In the genomic region with DNA sequence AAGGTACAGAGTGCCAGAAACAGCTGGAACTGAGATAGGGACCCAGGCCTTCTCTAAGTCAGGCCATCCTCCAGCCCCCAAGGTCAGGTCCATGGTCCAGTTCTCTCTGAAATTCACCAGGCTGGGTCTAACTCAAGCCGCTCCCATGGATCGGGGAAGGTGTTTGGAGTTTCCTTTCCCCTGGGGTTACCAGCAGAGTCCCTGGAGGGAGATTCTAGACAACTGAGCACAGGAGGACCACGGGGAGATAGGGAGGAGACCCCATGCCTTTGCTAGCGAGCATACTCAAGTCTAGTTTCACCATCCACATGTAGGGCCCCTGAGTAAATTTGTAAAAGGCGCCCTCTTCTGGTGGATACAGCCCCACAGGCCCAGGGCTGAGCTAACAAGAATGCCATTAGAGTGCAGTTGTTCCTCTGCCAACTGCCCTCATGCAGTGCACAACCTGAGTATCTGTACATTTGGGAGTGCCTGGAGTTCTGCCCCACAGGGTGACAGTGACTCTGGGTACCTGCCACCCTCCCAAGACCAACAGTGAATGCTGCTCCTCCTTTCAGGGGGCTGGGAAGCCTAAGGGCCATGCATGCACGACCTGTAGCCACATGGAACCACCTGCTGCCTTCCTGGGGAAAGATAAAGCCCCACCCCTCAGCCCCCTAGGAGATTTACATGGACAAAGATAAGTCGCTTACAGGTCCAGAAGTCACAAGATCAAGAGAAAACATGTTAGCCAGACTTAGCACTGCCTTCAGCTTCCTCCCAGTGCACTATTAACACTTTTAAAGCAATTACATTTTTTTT, we compare ENCODE assay signal across 1 cellular context.
TF ChIP-seq lines count a peak whose summit lies in the region.

No MANE protein-coding gene starts in this region.

TF ChIP-seq in K562, 482 proteins besides CTCF, POLR2A, EP300 and RAD21 (continued from another document and continues in another):
- TF ChIP-seq ZHX1 (conservative IDR thresholded peaks at IDR 0.05; ENCODE audit: low read length): no peak
- TF ChIP-seq TBP (optimal IDR thresholded peaks at IDR 0.05; ENCODE audit: low read depth, low read length): no peak
- no peak for TF ChIP-seq CHAMP1 (IDR thresholded peaks at IDR 0.05)
- TF ChIP-seq ESRRA (IDR thresholded peaks at IDR 0.05; ENCODE audit: borderline replicate concordance, low read depth): 0 out of 2 replicates have a peak, but pooled peaks have one; percentile 42
- no peak for TF ChIP-seq TAF7 (tag; IDR thresholded peaks at IDR 0.05)
- no peak for TF ChIP-seq ZNF311 (CRISPR knock-in tag; IDR thresholded peaks at IDR 0.05)
- TF ChIP-seq ZNF282 (CRISPR knock-in tag; IDR thresholded peaks at IDR 0.05): no peak
- no peak for TF ChIP-seq CREBBP (IDR thresholded peaks at IDR 0.05; ENCODE audit: low read depth, low read length)
- no peak for TF ChIP-seq PHF8 (IDR thresholded peaks at IDR 0.05; ENCODE audit: borderline replicate concordance, low read length)
- no peak for TF ChIP-seq BCLAF1 (IDR thresholded peaks at IDR 0.05; ENCODE audit: borderline replicate concordance in 1 of 2, control insufficient read depth in 1 of 2, low read depth in 2 of 2, low read length in 1 of 2)
- no peak for TF ChIP-seq MEIS2 (IDR thresholded peaks at IDR 0.05; ENCODE audit: partially characterized antibody)
- no peak for TF ChIP-seq RBM34 (IDR thresholded peaks at IDR 0.05; ENCODE audit: borderline replicate concordance, insufficient read depth, low read length)
- TF ChIP-seq ZNF655 (CRISPR knock-in tag; IDR thresholded peaks at IDR 0.05): no peak
- TF ChIP-seq NFIC (IDR thresholded peaks at IDR 0.05): peak; percentile 58; the same call in 1 of the 2 replicates
- no peak for TF ChIP-seq ZNF146 (CRISPR knock-in tag; IDR thresholded peaks at IDR 0.05; ENCODE audit: unreplicated experiment)
- no peak for TF ChIP-seq ZNF354B (CRISPR knock-in tag; IDR thresholded peaks at IDR 0.05)
- TF ChIP-seq FOXJ3 (CRISPR knock-in tag; IDR thresholded peaks at IDR 0.05): no peak
- TF ChIP-seq, protein P1, sequence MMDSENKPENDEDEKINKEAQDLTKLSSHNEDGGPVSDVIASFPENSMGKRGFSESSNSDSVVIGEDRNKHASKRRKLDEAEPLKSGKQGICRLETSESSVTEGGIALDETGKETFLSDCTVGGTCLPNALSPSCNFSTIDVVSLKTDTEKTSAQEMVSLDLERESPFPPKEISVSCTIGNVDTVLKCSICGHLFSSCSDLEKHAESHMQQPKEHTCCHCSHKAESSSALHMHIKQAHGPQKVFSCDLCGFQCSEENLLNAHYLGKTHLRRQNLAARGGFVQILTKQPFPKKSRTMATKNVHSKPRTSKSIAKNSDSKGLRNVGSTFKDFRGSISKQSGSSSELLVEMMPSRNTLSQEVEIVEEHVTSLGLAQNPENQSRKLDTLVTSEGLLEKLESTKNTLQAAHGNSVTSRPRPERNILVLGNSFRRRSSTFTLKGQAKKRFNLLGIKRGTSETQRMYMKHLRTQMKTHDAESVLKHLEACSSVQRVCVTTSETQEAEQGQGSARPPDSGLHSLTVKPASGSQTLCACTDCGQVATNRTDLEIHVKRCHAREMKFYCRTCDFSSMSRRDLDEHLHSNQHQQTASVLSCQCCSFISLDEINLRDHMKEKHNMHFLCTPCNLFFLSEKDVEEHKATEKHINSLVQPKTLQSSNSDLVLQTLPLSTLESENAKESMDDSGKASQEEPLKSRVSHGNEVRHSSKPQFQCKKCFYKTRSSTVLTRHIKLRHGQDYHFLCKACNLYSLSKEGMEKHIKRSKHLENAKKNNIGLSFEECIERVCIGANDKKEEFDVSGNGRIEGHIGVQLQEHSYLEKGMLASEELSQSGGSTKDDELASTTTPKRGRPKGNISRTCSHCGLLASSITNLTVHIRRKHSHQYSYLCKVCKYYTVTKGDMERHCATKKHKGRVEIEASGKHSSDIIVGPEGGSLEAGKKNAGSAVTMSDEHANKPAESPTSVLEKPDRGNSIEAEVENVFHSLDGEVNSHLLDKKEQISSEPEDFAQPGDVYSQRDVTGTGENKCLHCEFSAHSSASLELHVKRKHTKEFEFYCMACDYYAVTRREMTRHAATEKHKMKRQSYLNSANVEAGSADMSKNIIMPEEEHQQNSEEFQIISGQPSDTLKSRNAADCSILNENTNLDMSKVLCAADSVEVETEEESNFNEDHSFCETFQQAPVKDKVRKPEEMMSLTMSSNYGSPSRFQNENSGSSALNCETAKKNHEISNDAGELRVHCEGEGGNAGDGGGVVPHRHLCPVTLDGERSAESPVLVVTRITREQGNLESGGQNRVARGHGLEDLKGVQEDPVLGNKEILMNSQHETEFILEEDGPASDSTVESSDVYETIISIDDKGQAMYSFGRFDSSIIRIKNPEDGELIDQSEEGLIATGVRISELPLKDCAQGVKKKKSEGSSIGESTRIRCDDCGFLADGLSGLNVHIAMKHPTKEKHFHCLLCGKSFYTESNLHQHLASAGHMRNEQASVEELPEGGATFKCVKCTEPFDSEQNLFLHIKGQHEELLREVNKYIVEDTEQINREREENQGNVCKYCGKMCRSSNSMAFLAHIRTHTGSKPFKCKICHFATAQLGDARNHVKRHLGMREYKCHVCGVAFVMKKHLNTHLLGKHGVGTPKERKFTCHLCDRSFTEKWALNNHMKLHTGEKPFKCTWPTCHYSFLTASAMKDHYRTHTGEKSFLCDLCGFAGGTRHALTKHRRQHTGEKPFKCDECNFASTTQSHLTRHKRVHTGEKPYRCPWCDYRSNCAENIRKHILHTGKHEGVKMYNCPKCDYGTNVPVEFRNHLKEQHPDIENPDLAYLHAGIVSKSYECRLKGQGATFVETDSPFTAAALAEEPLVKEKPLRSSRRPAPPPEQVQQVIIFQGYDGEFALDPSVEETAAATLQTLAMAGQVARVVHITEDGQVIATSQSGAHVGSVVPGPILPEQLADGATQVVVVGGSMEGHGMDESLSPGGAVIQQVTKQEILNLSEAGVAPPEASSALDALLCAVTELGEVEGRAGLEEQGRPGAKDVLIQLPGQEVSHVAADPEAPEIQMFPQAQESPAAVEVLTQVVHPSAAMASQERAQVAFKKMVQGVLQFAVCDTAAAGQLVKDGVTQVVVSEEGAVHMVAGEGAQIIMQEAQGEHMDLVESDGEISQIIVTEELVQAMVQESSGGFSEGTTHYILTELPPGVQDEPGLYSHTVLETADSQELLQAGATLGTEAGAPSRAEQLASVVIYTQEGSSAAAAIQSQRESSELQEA (IDR thresholded peaks at IDR 0.05; ENCODE audit: low read depth): no peak
- TF ChIP-seq ZNF274 (IDR thresholded peaks at IDR 0.05; ENCODE audit: borderline replicate concordance, low read depth, low read length): no peak
- TF ChIP-seq ILF3 (IDR thresholded peaks at IDR 0.05; ENCODE audit: borderline replicate concordance): no peak
- TF ChIP-seq YY1 (IDR thresholded peaks at IDR 0.05; ENCODE audit: borderline replicate concordance in 1 of 3, control insufficient read depth in 1 of 3, extremely low read depth in 1 of 3, insufficient read depth in 3 of 3, insufficient read length in 1 of 3, insufficient replicate concordance in 2 of 3, low read depth in 1 of 3, low read length in 2 of 3): peak in 1 of 3 experiments; percentile 48
- TF ChIP-seq TBL1XR1 (IDR thresholded peaks at IDR 0.05; ENCODE audit: low read length in 2 of 2): peak in 1 of 2 experiments; percentile 67; a peak in 1 of 4 replicates
- TF ChIP-seq, protein P2, sequence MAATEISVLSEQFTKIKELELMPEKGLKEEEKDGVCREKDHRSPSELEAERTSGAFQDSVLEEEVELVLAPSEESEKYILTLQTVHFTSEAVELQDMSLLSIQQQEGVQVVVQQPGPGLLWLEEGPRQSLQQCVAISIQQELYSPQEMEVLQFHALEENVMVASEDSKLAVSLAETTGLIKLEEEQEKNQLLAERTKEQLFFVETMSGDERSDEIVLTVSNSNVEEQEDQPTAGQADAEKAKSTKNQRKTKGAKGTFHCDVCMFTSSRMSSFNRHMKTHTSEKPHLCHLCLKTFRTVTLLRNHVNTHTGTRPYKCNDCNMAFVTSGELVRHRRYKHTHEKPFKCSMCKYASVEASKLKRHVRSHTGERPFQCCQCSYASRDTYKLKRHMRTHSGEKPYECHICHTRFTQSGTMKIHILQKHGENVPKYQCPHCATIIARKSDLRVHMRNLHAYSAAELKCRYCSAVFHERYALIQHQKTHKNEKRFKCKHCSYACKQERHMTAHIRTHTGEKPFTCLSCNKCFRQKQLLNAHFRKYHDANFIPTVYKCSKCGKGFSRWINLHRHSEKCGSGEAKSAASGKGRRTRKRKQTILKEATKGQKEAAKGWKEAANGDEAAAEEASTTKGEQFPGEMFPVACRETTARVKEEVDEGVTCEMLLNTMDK (IDR thresholded peaks at IDR 0.05; ENCODE audit: borderline replicate concordance, insufficient read depth, low read depth, low read length, poor library complexity, severe bottlenecking): peak; percentile 80
- TF ChIP-seq ZBTB8A (IDR thresholded peaks at IDR 0.05; ENCODE audit: partially characterized antibody): no peak
- no peak for TF ChIP-seq RFX5 (IDR thresholded peaks at IDR 0.05; ENCODE audit: low read depth, low read length)
- TF ChIP-seq SMARCA5 (IDR thresholded peaks at IDR 0.05): no peak
- no peak for TF ChIP-seq ZNF695 (CRISPR knock-in tag; IDR thresholded peaks at IDR 0.05)
- no peak for TF ChIP-seq STAT5B (CRISPR knock-in tag; IDR thresholded peaks at IDR 0.05)
- TF ChIP-seq ZFP1 (CRISPR knock-in tag; IDR thresholded peaks at IDR 0.05): no peak
